In the genomic region with DNA sequence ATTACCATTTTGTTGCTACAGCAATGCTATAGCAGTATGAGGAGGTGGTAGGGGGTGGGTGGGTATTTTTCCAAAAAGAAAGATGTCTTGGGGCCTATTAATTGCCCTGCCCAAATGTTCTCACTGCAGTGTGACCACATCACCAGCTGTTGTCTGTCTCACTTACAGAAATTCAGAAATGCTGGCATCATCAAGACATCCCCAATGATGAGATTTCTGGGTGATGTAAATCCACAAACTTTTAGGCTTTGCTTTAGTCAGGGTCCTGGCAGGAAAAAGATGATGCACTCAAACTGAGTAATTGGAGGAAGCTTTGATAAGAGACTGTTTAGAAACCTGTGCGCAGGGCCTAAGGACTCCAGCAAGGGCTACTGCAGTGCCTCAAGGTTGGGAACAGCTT, we compare ENCODE assay signal across 23 cellular contexts. TPM values are rescaled to one million over a fixed set of nuclear protein-coding genes. Genes with fewer than 3 reads are reported as not detected.
DNase-seq lines count a peak whose midpoint lies in the region; ATAC-seq, FAIRE-seq and TF ChIP-seq lines count a peak whose summit lies in the region.
"Had no signal": no experiment of that assay in that cellular context is flagged by ENCODE, and none has a peak within 500 bp of the region (broad histone marks: within the 10 kb centered on the region; RNA-seq: fewer than 3 reads in every experiment).

No MANE protein-coding gene starts in this region.

- no peak overlapping the region for H3K9ac ChIP-seq in H1 (replicated peaks in 1 of 4; ENCODE audit: extremely low read depth in 1 of 4, low read depth in 3 of 4, low read length in 3 of 4)

- no peak for TF ChIP-seq RAD21 in H1 (IDR thresholded peaks at IDR 0.05 in 1 of 2, conservative IDR thresholded peaks at IDR 0.05 in 1 of 2; ENCODE audit: low read depth in 2 of 2, low read length in 2 of 2)

- no peak for ATAC-seq in activated CD8-positive, alpha-beta T cell treated with anti-CD3 and anti-CD28 coated beads, Interleukin-2, amount 10 ng/mL, durations not matched to agents 7 days and 5 days
- ATAC-seq in activated CD8-positive, alpha-beta T cell treated with anti-CD3 and anti-CD28 coated beads for 36 hours: no peak
- ATAC-seq in stimulated activated effector memory CD8-positive, alpha-beta T cell treated with anti-CD3 and anti-CD28 coated beads, Interleukin-12 subunit alpha, Interleukin-12 subunit beta, amount 100 ng/mL, for 72 hours: no peak
- no peak for ATAC-seq in HG02981 (IDR thresholded peaks at IDR 0.05; ENCODE audit: unreplicated experiment)
- ATAC-seq: Panc1 had no signal

- no peaks in the 10 kb centered on the region for H3K36me3 Mint-ChIP-seq in activated CD8-positive, alpha-beta T cell treated with anti-CD3 and anti-CD28 coated beads, Interleukin-2, amount 10 ng/mL, durations not matched to agents 7 days and 5 days (ENCODE audit: low read depth)
- no peaks in the 10 kb centered on the region for H3K36me3 Mint-ChIP-seq in activated CD8-positive, alpha-beta T cell treated with anti-CD3 and anti-CD28 coated beads for 36 hours (ENCODE audit: low read depth)
- no peaks in the 10 kb centered on the region for H3K36me3 Mint-ChIP-seq in osteocyte (ENCODE audit: unreplicated experiment)
- H3K36me3 Mint-ChIP-seq in stimulated activated effector memory CD8-positive, alpha-beta T cell treated with anti-CD3 and anti-CD28 coated beads, Interleukin-12 subunit alpha, Interleukin-12 subunit beta, amount 100 ng/mL, for 72 hours: no peaks in the 10 kb centered on the region
- H3K36me3 Mint-ChIP-seq: CD14-positive monocyte had no signal

- H3K36me3 ChIP-seq in H1 (ENCODE audit: control insufficient read depth in 2 of 4, insufficient read depth in 4 of 4, low read length in 3 of 4): no peaks in the 10 kb centered on the region

- no peaks in the 10 kb centered on the region for H3K79me1 ChIP-seq in H1 (ENCODE audit: low read depth, low read length)

- POLR2A ChIA-PET in activated CD8-positive, alpha-beta T cell treated with anti-CD3 and anti-CD28 coated beads, Interleukin-2, amount 10 ng/mL, durations not matched to agents 7 days and 5 days (lab: Charles Lee): no interaction called here
- POLR2A ChIA-PET in activated CD8-positive, alpha-beta T cell treated with anti-CD3 and anti-CD28 coated beads for 36 hours (lab: Charles Lee): no interaction called here
- POLR2A ChIA-PET in H1 (lab: Charles Lee; ENCODE audit: partially characterized antibody): no interaction called here

- H3K27me3 Mint-ChIP-seq in activated CD8-positive, alpha-beta T cell treated with anti-CD3 and anti-CD28 coated beads, Interleukin-2, amount 10 ng/mL, durations not matched to agents 7 days and 5 days (ENCODE audit: low read depth): peaks cover 7% of the 10 kb centered on the region
- H3K27me3 Mint-ChIP-seq in activated CD8-positive, alpha-beta T cell treated with anti-CD3 and anti-CD28 coated beads for 36 hours: no peaks in the 10 kb centered on the region
- no peaks in the 10 kb centered on the region for H3K27me3 Mint-ChIP-seq in osteocyte (ENCODE audit: unreplicated experiment)

- no peak overlapping the region for H2BK5ac ChIP-seq in H1 (ENCODE audit: low read depth, low read length)

- no peaks in the 10 kb centered on the region for H3K27me3 ChIP-seq in H1 (replicated peaks in 1 of 4; ENCODE audit: control insufficient read depth in 3 of 4, extremely low read depth in 1 of 4, insufficient read depth in 3 of 4, low read length in 3 of 4)

- no peaks in the 10 kb centered on the region for H3K9me3 Mint-ChIP-seq in activated CD8-positive, alpha-beta T cell treated with anti-CD3 and anti-CD28 coated beads, Interleukin-2, amount 10 ng/mL, durations not matched to agents 7 days and 5 days (ENCODE audit: insufficient read depth)
- no peaks in the 10 kb centered on the region for H3K9me3 Mint-ChIP-seq in activated CD8-positive, alpha-beta T cell treated with anti-CD3 and anti-CD28 coated beads for 36 hours
- H3K9me3 Mint-ChIP-seq in osteocyte (ENCODE audit: unreplicated experiment): no peaks in the 10 kb centered on the region
- H3K9me3 Mint-ChIP-seq in stimulated activated effector memory CD8-positive, alpha-beta T cell treated with anti-CD3 and anti-CD28 coated beads, Interleukin-12 subunit alpha, Interleukin-12 subunit beta, amount 100 ng/mL, for 72 hours: no peaks in the 10 kb centered on the region

- DNase-seq in activated CD8-positive, alpha-beta T cell treated with anti-CD3 and anti-CD28 coated beads, Interleukin-2, amount 10 ng/mL, durations not matched to agents 7 days and 5 days: peak; percentile 10
- no peak for DNase-seq in activated CD8-positive, alpha-beta T cell treated with anti-CD3 and anti-CD28 coated beads for 36 hours
- DNase-seq in H1 (ENCODE audit: low read depth in 1 of 2, low spot score in 2 of 2): peak in 1 of 2 experiments; percentile 7
- DNase-seq in osteocyte (ENCODE audit: extremely low spot score, unreplicated experiment): peak; percentile 10
- no peak for DNase-seq in ecto neural progenitor cell (ENCODE audit: low spot score)
- no peak for DNase-seq in NCI-H345 (lab: John Stamatoyannopoulos, UW)
- DNase-seq in stimulated activated effector memory CD8-positive, alpha-beta T cell treated with anti-CD3 and anti-CD28 coated beads, Interleukin-12 subunit alpha, Interleukin-12 subunit beta, amount 100 ng/mL, for 72 hours (ENCODE audit: low spot score in 2 of 2): no peak
- DNase-seq: 8988T, DND-41, H7, Kasumi-1, MM.1S, NCI-H1092, NCI-H1436 treated with DMSO at 0.1 percent for 48 hours, NCI-H2029, NCI-H446, NCI-H526 treated with DMSO at 0.1 percent for 48 hours had no signal

- no peak overlapping the region for H4K5ac ChIP-seq in H1 (ENCODE audit: insufficient read length, low read depth, low read length)

- H3K23me2 ChIP-seq in H1 (ENCODE audit: low read depth, low read length): no peaks in the 10 kb centered on the region

- H3K14ac ChIP-seq in H1 (ENCODE audit: insufficient read length): no peak overlapping the region

- H4K20me1 ChIP-seq in H1 (replicated peaks in 1 of 2; ENCODE audit: control insufficient read depth in 1 of 2, insufficient read depth in 2 of 2, low read length in 2 of 2): no peaks in the 10 kb centered on the region

- no peak for TF ChIP-seq EP300 in H1 (IDR thresholded peaks at IDR 0.05; ENCODE audit: borderline replicate concordance in 1 of 2, low read depth in 2 of 2, low read length in 2 of 2)

- H3K18ac ChIP-seq in H1 (ENCODE audit: extremely low read depth, low read length): no peak overlapping the region

- no peak overlapping the region for H3K56ac ChIP-seq in H1 (replicated peaks; ENCODE audit: insufficient read length, low read depth, low read length)

- no peak for FAIRE-seq in H1 (lab: Jason Lieb, UNC)
- FAIRE-seq: G401.6, HTR-8/SVneo had no signal

- no peak overlapping the region for H2AFZ ChIP-seq in H1 (ENCODE audit: low read length)

- H2BK20ac ChIP-seq in H1 (ENCODE audit: low read length): no peak overlapping the region

- H3K27ac Mint-ChIP-seq in activated CD8-positive, alpha-beta T cell treated with anti-CD3 and anti-CD28 coated beads, Interleukin-2, amount 10 ng/mL, durations not matched to agents 7 days and 5 days: no peak overlapping the region
- H3K27ac Mint-ChIP-seq in activated CD8-positive, alpha-beta T cell treated with anti-CD3 and anti-CD28 coated beads for 36 hours: no peak overlapping the region
- no peak overlapping the region for H3K27ac Mint-ChIP-seq in osteocyte (ENCODE audit: unreplicated experiment)
- no peak overlapping the region for H3K27ac Mint-ChIP-seq in stimulated activated effector memory CD8-positive, alpha-beta T cell treated with anti-CD3 and anti-CD28 coated beads, Interleukin-12 subunit alpha, Interleukin-12 subunit beta, amount 100 ng/mL, for 72 hours

- H2BK12ac ChIP-seq in H1 (ENCODE audit: low read depth, low read length): no peak overlapping the region

- CTCF ChIA-PET in activated CD8-positive, alpha-beta T cell treated with anti-CD3 and anti-CD28 coated beads, Interleukin-2, amount 10 ng/mL, durations not matched to agents 7 days and 5 days (lab: Charles Lee): no interaction called here
- CTCF ChIA-PET in activated CD8-positive, alpha-beta T cell treated with anti-CD3 and anti-CD28 coated beads for 36 hours (lab: Charles Lee): interaction anchor here (1.2 kb wide), 1 partner anchor 198 kb away, joined by 3 read pairs; no protein-coding TSS in a partner anchor
- CTCF ChIA-PET in H1 (lab: Charles Lee; ENCODE audit: partially characterized antibody): interaction anchor here (1.2 to 2.8 kb wide), 4 partner anchors 9 to 64 kb away, joined by 3 to 13 read pairs (median 4); no protein-coding TSS in a partner anchor

- H3K9me3 ChIP-seq in H1 (ENCODE audit: insufficient read depth in 2 of 2, low read depth in 1 of 2, low read length in 1 of 2): no peaks in the 10 kb centered on the region

- 0 out of 2 replicates have a peak overlapping the region, but pooled peaks have one; percentile 2 for H2BK15ac ChIP-seq in H1 (ENCODE audit: low read length)

- H3K23ac ChIP-seq in H1 (ENCODE audit: insufficient read length): no peak overlapping the region

- no peak overlapping the region for H4K8ac ChIP-seq in H1 (ENCODE audit: extremely low read depth, insufficient read depth, low read length)

- intact Hi-C loops in activated CD8-positive, alpha-beta T cell treated with anti-CD3 and anti-CD28 coated beads for 36 hours (cut with micrococcal nuclease): no loop called here

- no peaks in the 10 kb centered on the region for H3K79me2 ChIP-seq in H1 (ENCODE audit: control insufficient read depth in 1 of 2, insufficient read depth in 2 of 2, low read length in 2 of 2)

- H3K27ac ChIP-seq in H1 (ENCODE audit: low read depth, low read length): no peak overlapping the region

- no peak overlapping the region for H3K4me3 Mint-ChIP-seq in activated CD8-positive, alpha-beta T cell treated with anti-CD3 and anti-CD28 coated beads, Interleukin-2, amount 10 ng/mL, durations not matched to agents 7 days and 5 days
- H3K4me3 Mint-ChIP-seq in activated CD8-positive, alpha-beta T cell treated with anti-CD3 and anti-CD28 coated beads for 36 hours: no peak overlapping the region
- H3K4me3 Mint-ChIP-seq in osteocyte (ENCODE audit: unreplicated experiment): no peak overlapping the region
- H3K4me3 Mint-ChIP-seq in stimulated activated effector memory CD8-positive, alpha-beta T cell treated with anti-CD3 and anti-CD28 coated beads, Interleukin-12 subunit alpha, Interleukin-12 subunit beta, amount 100 ng/mL, for 72 hours: no peak overlapping the region
- H3K4me3 Mint-ChIP-seq: CD14-positive monocyte had no signal

- H2BK120ac ChIP-seq in H1 (replicated peaks; ENCODE audit: low read depth, low read length): no peak overlapping the region

- H2AK5ac ChIP-seq in H1 (ENCODE audit: low read depth, low read length): no peak overlapping the region

- H3K4me1 ChIP-seq in H1 (replicated peaks in 1 of 4; ENCODE audit: control insufficient read depth in 3 of 4, insufficient read depth in 4 of 4, low read length in 3 of 4): peaks cover 5 to 16% (median 8%) of the 10 kb centered on the region in 4 experiments

- H3K4ac ChIP-seq in H1 (replicated peaks; ENCODE audit: insufficient read length, low read depth, low read length): no peak overlapping the region

- H3K4me1 Mint-ChIP-seq in activated CD8-positive, alpha-beta T cell treated with anti-CD3 and anti-CD28 coated beads, Interleukin-2, amount 10 ng/mL, durations not matched to agents 7 days and 5 days (ENCODE audit: low read depth): no peaks in the 10 kb centered on the region
- no peaks in the 10 kb centered on the region for H3K4me1 Mint-ChIP-seq in activated CD8-positive, alpha-beta T cell treated with anti-CD3 and anti-CD28 coated beads for 36 hours (ENCODE audit: low read depth)
- peaks cover 11% of the 10 kb centered on the region for H3K4me1 Mint-ChIP-seq in osteocyte (ENCODE audit: unreplicated experiment)
- H3K4me1 Mint-ChIP-seq in stimulated activated effector memory CD8-positive, alpha-beta T cell treated with anti-CD3 and anti-CD28 coated beads, Interleukin-12 subunit alpha, Interleukin-12 subunit beta, amount 100 ng/mL, for 72 hours: no peaks in the 10 kb centered on the region

- 95% methylated on average over 1 of the region's 1 CpG; no CpG with 5 or more reads in 1 of the 2 experiments for WGBS in H1 (ENCODE audit: extremely low coverage in 1 of 2, insufficient coverage in 1 of 2, insufficient read length in 1 of 2, insufficient replicate concordance in 2 of 2, low coverage in 1 of 2, low lambda C conversion rate in 2 of 2, missing lambda C conversion rate in 1 of 2), 2 experiments

- H3K4me3 ChIP-seq in H1 (ENCODE audit: extremely low read depth in 1 of 4, insufficient read depth in 2 of 4, low read depth in 3 of 4, low read length in 4 of 4): no peak overlapping the region

- TF ChIP-seq CTCF in activated CD8-positive, alpha-beta T cell treated with anti-CD3 and anti-CD28 coated beads for 36 hours (IDR thresholded peaks at IDR 0.05): no peak
- TF ChIP-seq CTCF in H1 (IDR thresholded peaks at IDR 0.05; ENCODE audit: control extremely low read depth in 1 of 3, insufficient read depth in 1 of 3, low read depth in 1 of 3, low read length in 3 of 3) (no peak), osteocyte (IDR thresholded peaks at IDR 0.05) (no peak)

- H3K4me2 ChIP-seq in H1 (ENCODE audit: insufficient read depth in 1 of 2, low read depth in 2 of 2, low read length in 2 of 2): no peak overlapping the region

- TF ChIP-seq POLR2A in H1 (IDR thresholded peaks at IDR 0.05; ENCODE audit: control extremely low read depth in 1 of 2, low read depth in 2 of 2, low read length in 2 of 2): no peak

- no peak overlapping the region for H4K91ac ChIP-seq in H1 (replicated peaks; ENCODE audit: insufficient read length, low read length)

RNA-seq across cellular contexts. Expression of a gene that starts 56.2 kb away (rescaled TPM):
- not detected for total RNA-seq in activated CD8-positive, alpha-beta T cell treated with anti-CD3 and anti-CD28 coated beads, Interleukin-2, amount 10 ng/mL, durations not matched to agents 7 days and 5 days
- total RNA-seq in activated CD8-positive, alpha-beta T cell treated with anti-CD3 and anti-CD28 coated beads for 36 hours: not detected
- not detected in 2 replicates for total RNA-seq in H1 (2021; fragmentation: NEBNext Ultra II Directional; extraction: Animal tissue kit (Norgen Biotek cat#: 25700))
- not detected in 2 replicates for polyA plus RNA-seq in H1 (2011; rRNA removed)
- polyA plus RNA-seq in H1 (2011; cell fraction: cytosol; rRNA removed): not detected
- polyA plus RNA-seq in H1 (2011; cell fraction: nucleus; rRNA removed): not detected
- polyA plus RNA-seq in H1 (2012, experiment 1 of 2): not detected in 4 replicates
- polyA plus RNA-seq in H1 (2012, experiment 2 of 2): not detected
- not detected for polyA plus RNA-seq in H1 (2013, experiment 1 of 2)
- not detected for polyA plus RNA-seq in H1 (2013, experiment 2 of 2)
- not detected in 2 replicates for polyA minus RNA-seq in H1 (2011; rRNA and poly(A)+ RNA removed)
- not detected for polyA minus RNA-seq in H1 (2011; cell fraction: cytosol; rRNA and poly(A)+ RNA removed)
- polyA minus RNA-seq in H1 (2011; cell fraction: nucleus; rRNA and poly(A)+ RNA removed): not detected
- not detected in 2 replicates for total RNA-seq in osteocyte
- total RNA-seq: H7 had no signal
- polyA plus RNA-seq: AG04450, CD14-positive monocyte had no signal

Comparison
In these comparisons a context has a peak if more than half of its experiments do, and no peak if none do; other contexts are left out.
1. DNase-seq: peak in activated CD8-positive, alpha-beta T cell treated with anti-CD3 and anti-CD28 coated beads, Interleukin-2, amount 10 ng/mL, durations not matched to agents 7 days and 5 days (single experiment) and osteocyte (single experiment); none in activated CD8-positive, alpha-beta T cell treated with anti-CD3 and anti-CD28 coated beads for 36 hours (single experiment), ecto neural progenitor cell (single experiment), NCI-H345 (single experiment) and stimulated activated effector memory CD8-positive, alpha-beta T cell treated with anti-CD3 and anti-CD28 coated beads, Interleukin-12 subunit alpha, Interleukin-12 subunit beta, amount 100 ng/mL, for 72 hours (0 of 2).